Comparison of ENCODE assay signal across 1 cellular context in genomic region chr19:3313199-3313575, GRCh38.
TF ChIP-seq lines count a peak whose summit lies in the region.

No MANE protein-coding gene starts in this region.

TF ChIP-seq in SK-N-SH, 30 proteins besides CTCF, POLR2A, EP300 and RAD21 (continued from another document):
- no peak for TF ChIP-seq REST (IDR thresholded peaks at IDR 0.05; ENCODE audit: low read depth, low read length)
- no peak for TF ChIP-seq MXI1 (IDR thresholded peaks at IDR 0.05; ENCODE audit: low read depth, low read length)
- no peak for TF ChIP-seq TCF12 (IDR thresholded peaks at IDR 0.05)
- TF ChIP-seq SMC3 (IDR thresholded peaks at IDR 0.05; ENCODE audit: low read depth, low read length) = no peak
- no peak for TF ChIP-seq SIN3A (IDR thresholded peaks at IDR 0.05; ENCODE audit: borderline replicate concordance, low read depth, low read length)
